19 cellular contexts compared by ENCODE assay signal in genomic region chr1:109671067-109671466, GRCh38. TPM values are rescaled to one million over a fixed set of nuclear protein-coding genes. Genes with fewer than 3 reads are reported as not detected.
DNase-seq lines count a peak whose midpoint lies in the region; ATAC-seq and TF ChIP-seq lines count a peak whose summit lies in the region.
"Had no signal": no experiment of that assay in that cellular context is flagged by ENCODE, and none has a peak within 500 bp of the region (broad histone marks: within the 10 kb centered on the region; RNA-seq: fewer than 3 reads in every experiment).

No MANE protein-coding gene starts in this region.

- H2AFZ ChIP-seq in mesenchymal stem cell (ENCODE audit: low read depth, low read length) (no peak overlapping the region), smooth muscle cell (ENCODE audit: low read depth) (no peak overlapping the region)

- no peak for ATAC-seq in activated T-helper 17 cell treated with anti-CD3 and anti-CD28 coated beads, Interleukin-2, amount 50 U/mL, for 72 hours (replicated peaks)
- ATAC-seq: A549, PC-3 had no signal

- peak; percentile 0 for DNase-seq in AG08395 (ENCODE audit: low spot score)
- peak; percentile 3 for DNase-seq in GM13977 (ENCODE audit: low spot score)
- DNase-seq in mesenchymal stem cell, result no peak
- no peak for DNase-seq in smooth muscle cell (lab: John Stamatoyannopoulos, UW; ENCODE audit: unreplicated experiment)
- DNase-seq in NCI-H146 treated with DMSO at 0.1 percent for 48 hours (lab: John Stamatoyannopoulos, UW; ENCODE audit: unreplicated experiment), result no peak
- no peak for DNase-seq in mesenteric fat pad (ENCODE audit: low spot score)
- no peak for DNase-seq in retina
- DNase-seq: AML-193, DMS79, NCI-H1105 treated with DMSO at 0.1 percent for 48 hours, NCI-H1694 treated with DMSO at 0.1 percent for 48 hours, NCI-H2227 treated with DMSO at 0.1 percent for 48 hours, NCI-H510A treated with DMSO at 0.1 percent for 48 hours, NCI-H774, PC-3 had no signal

- no peak overlapping the region for H3K9ac ChIP-seq in mesenchymal stem cell (ENCODE audit: low read length)
- H3K9ac ChIP-seq in smooth muscle cell (ENCODE audit: low read depth), result no peak overlapping the region

- H3K4me2 ChIP-seq in mesenchymal stem cell (ENCODE audit: low read length, poor library complexity, severe bottlenecking) (no peak overlapping the region), smooth muscle cell (no peak overlapping the region)
- H3K4me2 ChIP-seq: A549 had no signal

- H3K27me3 ChIP-seq in mesenchymal stem cell (ENCODE audit: control insufficient read depth in 1 of 2, insufficient read depth in 1 of 2, low read length in 2 of 2) (no peaks in the 10 kb centered on the region), smooth muscle cell (ENCODE audit: low read depth) (no peaks in the 10 kb centered on the region)

- H4K91ac ChIP-seq in mesenchymal stem cell (ENCODE audit: low read length), result no peak overlapping the region

- no peaks in the 10 kb centered on the region for H3K9me3 Mint-ChIP-seq in activated T-helper 17 cell treated with anti-CD3 and anti-CD28 coated beads, Interleukin-2, amount 50 U/mL, for 72 hours

- H2BK120ac ChIP-seq in mesenchymal stem cell (ENCODE audit: low read depth, low read length), result no peak overlapping the region

- H3K27ac ChIP-seq in mesenchymal stem cell (ENCODE audit: low read length, poor library complexity, severe bottlenecking), result no peak overlapping the region
- no peak overlapping the region for H3K27ac ChIP-seq in smooth muscle cell (ENCODE audit: low read depth)
- H3K27ac ChIP-seq: A549 had no signal

- no peak overlapping the region for H3K23ac ChIP-seq in mesenchymal stem cell (ENCODE audit: low read length in 2 of 2)

- H3K4ac ChIP-seq in mesenchymal stem cell (ENCODE audit: low read depth in 1 of 2, low read length in 2 of 2), result no peak overlapping the region

- no peak overlapping the region for H3K18ac ChIP-seq in mesenchymal stem cell (ENCODE audit: low read depth in 1 of 2, low read length in 2 of 2)

- H3F3A ChIP-seq in smooth muscle cell (ENCODE audit: low read depth), result no peaks in the 10 kb centered on the region

- H2BK5ac ChIP-seq in mesenchymal stem cell (ENCODE audit: low read depth, low read length, poor library complexity, severe bottlenecking), result no peak overlapping the region

- H3K4me1 ChIP-seq in mesenchymal stem cell (ENCODE audit: control insufficient read depth, insufficient read depth, low read depth, low read length) (peaks cover 9% of the 10 kb centered on the region), smooth muscle cell (ENCODE audit: low read depth) (peaks cover 10% of the 10 kb centered on the region)
- H3K4me1 ChIP-seq: A549 had no signal

- no peaks in the 10 kb centered on the region for H4K20me1 ChIP-seq in smooth muscle cell (ENCODE audit: low read depth)

- H3K27ac Mint-ChIP-seq in activated T-helper 17 cell treated with anti-CD3 and anti-CD28 coated beads, Interleukin-2, amount 50 U/mL, for 72 hours, result no peak overlapping the region
- H3K27ac Mint-ChIP-seq: CD14-positive monocyte had no signal

- no peak overlapping the region for H4K8ac ChIP-seq in mesenchymal stem cell (ENCODE audit: low read length)

- 91% methylated on average over 5 of the region's 5 CpGs for WGBS in mesenchymal stem cell
- 98% methylated on average over 5 of the region's 5 CpGs for WGBS in smooth muscle cell (ENCODE audit: low lambda C conversion rate)

- H3K36me3 Mint-ChIP-seq in activated T-helper 17 cell treated with anti-CD3 and anti-CD28 coated beads, Interleukin-2, amount 50 U/mL, for 72 hours (ENCODE audit: low read depth), result no peaks in the 10 kb centered on the region
- H3K36me3 Mint-ChIP-seq: CD14-positive monocyte had no signal

- H3K14ac ChIP-seq in mesenchymal stem cell (ENCODE audit: low read length in 2 of 2), result no peak overlapping the region

- no peaks in the 10 kb centered on the region for H3K79me2 ChIP-seq in smooth muscle cell (ENCODE audit: low read depth)

- no peak for TF ChIP-seq CTCF in GM13977 (IDR thresholded peaks at IDR 0.05; ENCODE audit: extremely low read depth, insufficient read depth, missing control alignments)
- no peak for TF ChIP-seq CTCF in smooth muscle cell (IDR thresholded peaks at IDR 0.05; ENCODE audit: borderline replicate concordance, insufficient read depth, poor library complexity, severe bottlenecking)

- in situ Hi-C loops in GM13977 (cut with MboI; ENCODE audit: low pct_unique_long_range_greater_than_20kb, low sequenced_read_pairs, unreplicated experiment), result no loop called here

- no peak overlapping the region for H2BK15ac ChIP-seq in mesenchymal stem cell (ENCODE audit: low read depth, poor library complexity, severe bottlenecking)

- H2AK5ac ChIP-seq in mesenchymal stem cell (ENCODE audit: low read length, severe bottlenecking), result peak overlapping the region; percentile 17

- no peak overlapping the region for H3K4me3 ChIP-seq in mesenchymal stem cell (ENCODE audit: insufficient read depth in 1 of 2, low read depth in 1 of 2, low read length in 2 of 2)
- no peak overlapping the region for H3K4me3 ChIP-seq in smooth muscle cell
- H3K4me3 ChIP-seq: A549, HAP-1 had no signal

- peaks cover 7% of the 10 kb centered on the region for H3K4me1 Mint-ChIP-seq in activated T-helper 17 cell treated with anti-CD3 and anti-CD28 coated beads, Interleukin-2, amount 50 U/mL, for 72 hours

- peak overlapping the region; percentile 6 for H3K4me3 Mint-ChIP-seq in activated T-helper 17 cell treated with anti-CD3 and anti-CD28 coated beads, Interleukin-2, amount 50 U/mL, for 72 hours
- H3K4me3 Mint-ChIP-seq: CD14-positive monocyte had no signal

- H3K36me3 ChIP-seq in mesenchymal stem cell (ENCODE audit: control insufficient read depth in 1 of 2, insufficient read depth in 2 of 2, low read depth in 1 of 2, low read length in 2 of 2) (peaks cover 4 to 24% of the 10 kb centered on the region in 2 experiments), smooth muscle cell (ENCODE audit: low read depth) (no peaks in the 10 kb centered on the region)
- H3K36me3 ChIP-seq: HAP-1 had no signal

- peaks cover 1% of the 10 kb centered on the region for H3K79me1 ChIP-seq in mesenchymal stem cell (replicated peaks; ENCODE audit: low read length, poor library complexity, severe bottlenecking)

- H3K27me3 Mint-ChIP-seq in activated T-helper 17 cell treated with anti-CD3 and anti-CD28 coated beads, Interleukin-2, amount 50 U/mL, for 72 hours, result no peaks in the 10 kb centered on the region

- no peaks in the 10 kb centered on the region for H3K9me3 ChIP-seq in mesenchymal stem cell (ENCODE audit: control insufficient read depth, low read length)
- H3K9me3 ChIP-seq in smooth muscle cell (replicated peaks; ENCODE audit: low read depth), result no peaks in the 10 kb centered on the region
- H3K9me3 ChIP-seq: A549, HAP-1 had no signal

- no peak overlapping the region for H2BK12ac ChIP-seq in mesenchymal stem cell (ENCODE audit: low read length in 2 of 2)

RNA-seq across cellular contexts. Expression of gene GSTM2, which starts 3.2 kb away (rescaled TPM):
- 10 to 100 TPM; 18.5 to 27.5 TPM for total RNA-seq in activated T-helper 17 cell treated with anti-CD3 and anti-CD28 coated beads, Interleukin-2, amount 50 U/mL, for 72 hours
- polyA plus RNA-seq in mesenchymal stem cell (2013, experiment 1 of 2), result 75.2 TPM
- 70.3 TPM for polyA plus RNA-seq in mesenchymal stem cell (2013, experiment 2 of 2)
- total RNA-seq in smooth muscle cell, result 29.2 and 30.3 TPM in 2 replicates
- polyA plus RNA-seq in smooth muscle cell, result 41.2 and 43.8 TPM in 2 replicates
- total RNA-seq in mesenteric fat pad, result 51.2 TPM

RNA-seq across cellular contexts. Expression of gene GSTM4, which starts 15.2 kb away (rescaled TPM):
- 10 to 100 TPM; 16.2 to 20.1 TPM for total RNA-seq in activated T-helper 17 cell treated with anti-CD3 and anti-CD28 coated beads, Interleukin-2, amount 50 U/mL, for 72 hours
- 32.2 TPM for polyA plus RNA-seq in mesenchymal stem cell (2013, experiment 1 of 2)
- polyA plus RNA-seq in mesenchymal stem cell (2013, experiment 2 of 2), result 30.4 TPM
- total RNA-seq in smooth muscle cell, result 23.2 and 25.8 TPM in 2 replicates
- 32.8 and 34.4 TPM in 2 replicates for polyA plus RNA-seq in smooth muscle cell
- total RNA-seq in mesenteric fat pad, result 22.6 TPM

RNA-seq across cellular contexts. Expression of gene GSTM1, which starts 16.6 kb away (rescaled TPM):
- total RNA-seq in activated T-helper 17 cell treated with anti-CD3 and anti-CD28 coated beads, Interleukin-2, amount 50 U/mL, for 72 hours, result 10 to 100 TPM in 1 of 2 donors, not detected in 1; 86.5 TPM
- polyA plus RNA-seq in mesenchymal stem cell (2013, experiment 1 of 2), result 33.6 TPM
- 34.4 TPM for polyA plus RNA-seq in mesenchymal stem cell (2013, experiment 2 of 2)
- total RNA-seq in smooth muscle cell (15.9 and 20.9 TPM in 2 replicates), mesenteric fat pad (not detected)
- polyA plus RNA-seq in smooth muscle cell, result 31.4 and 46.3 TPM in 2 replicates
- total RNA-seq: PC-3 had no signal
- polyA plus RNA-seq: A549 had no signal

RNA-seq across cellular contexts. Expression of gene GSTM5, which starts 41.0 kb away (rescaled TPM):
- total RNA-seq in activated T-helper 17 cell treated with anti-CD3 and anti-CD28 coated beads, Interleukin-2, amount 50 U/mL, for 72 hours, result not detected
- not detected for polyA plus RNA-seq in mesenchymal stem cell (2013, experiment 1 of 2)
- not detected for polyA plus RNA-seq in mesenchymal stem cell (2013, experiment 2 of 2)
- not detected in 2 replicates for total RNA-seq in smooth muscle cell
- polyA plus RNA-seq in smooth muscle cell, result 0.17 and 0.87 TPM in 2 replicates
- total RNA-seq in mesenteric fat pad, result 13.1 TPM
- total RNA-seq: PC-3 had no signal
- polyA plus RNA-seq: A549, CD14-positive monocyte had no signal

RNA-seq across cellular contexts. Expression of gene AMPD2, which starts 51.4 kb away (rescaled TPM):
- total RNA-seq in activated T-helper 17 cell treated with anti-CD3 and anti-CD28 coated beads, Interleukin-2, amount 50 U/mL, for 72 hours, result 100 to 1,000 TPM in 1 of 2 donors, 10 to 100 TPM in 1; 97.1 to 135 TPM
- polyA plus RNA-seq in mesenchymal stem cell (2013, experiment 1 of 2), result 61.6 TPM
- 55.5 TPM for polyA plus RNA-seq in mesenchymal stem cell (2013, experiment 2 of 2)
- total RNA-seq in smooth muscle cell (57.4 and 69.2 TPM in 2 replicates), mesenteric fat pad (63.1 TPM)
- 104 and 122 TPM in 2 replicates for polyA plus RNA-seq in smooth muscle cell

Comparison
In these comparisons a context has a peak if more than half of its experiments do, and no peak if none do; other contexts are left out.
1. DNase-seq: peak in AG08395 (single experiment) and GM13977 (single experiment); none in mesenchymal stem cell (single experiment), smooth muscle cell (single experiment), NCI-H146 treated with DMSO at 0.1 percent for 48 hours (single experiment), mesenteric fat pad (single experiment) and retina (single experiment).